8 cellular contexts compared by ENCODE assay signal in genomic region chr11:81658722-81659121, GRCh38.
A peak's percentile ranks its signal among the peaks of the same experiment; 100 is the strongest.
DNase-seq lines count a peak whose midpoint lies in the region; ATAC-seq and TF ChIP-seq lines count a peak whose summit lies in the region.
"Had no signal": no experiment of that assay in that cellular context is flagged by ENCODE, and none has a peak within 500 bp of the region (broad histone marks: within the 10 kb centered on the region; RNA-seq: fewer than 3 reads in every experiment).

No MANE protein-coding gene starts in this region.

- no peak overlapping the region for H3K27ac Mint-ChIP-seq in endothelial cell (ENCODE audit: unreplicated experiment)

- no peaks in the 10 kb centered on the region for H3K4me1 Mint-ChIP-seq in endothelial cell (ENCODE audit: unreplicated experiment)

- H2AFZ ChIP-seq in Karpas-422 (ENCODE audit: low read length) = no peak overlapping the region

- no peak for TF ChIP-seq POLR2A in suprapubic skin (IDR thresholded peaks at IDR 0.05)

- no peaks in the 10 kb centered on the region for H3K36me3 Mint-ChIP-seq in endothelial cell (ENCODE audit: low read depth, unreplicated experiment)

- TF ChIP-seq EP300 in suprapubic skin (IDR thresholded peaks at IDR 0.05) = no peak

- no peaks in the 10 kb centered on the region for H3K9me3 Mint-ChIP-seq in endothelial cell (ENCODE audit: unreplicated experiment)

- H3K79me2 ChIP-seq in Karpas-422 (ENCODE audit: low read length) = no peaks in the 10 kb centered on the region

- no peaks in the 10 kb centered on the region for H3K9me3 ChIP-seq in Karpas-422 (ENCODE audit: low read length)
- peaks cover 7% of the 10 kb centered on the region for H3K9me3 ChIP-seq in suprapubic skin
- H3K9me3 ChIP-seq: thoracic aorta had no signal

- DNase-seq in Karpas-422 (peak; percentile 81), endothelial cell (ENCODE audit: low spot score) (no peak), suprapubic skin (ENCODE audit: low spot score in 2 of 2) (no peak), T1000 (lab: John Stamatoyannopoulos, UW) (no peak)
- no peak for DNase-seq in stimulated activated CD4-positive, alpha-beta T cell treated with anti-CD3 and anti-CD28 coated beads, Interleukin-12 subunit alpha, Interleukin-12 subunit beta, amount 100 ng/mL, for 4 hours

- H3K9me2 ChIP-seq in Karpas-422 (replicated peaks; ENCODE audit: insufficient read depth, low read length) = no peaks in the 10 kb centered on the region

- H3K4me3 ChIP-seq in Karpas-422 (ENCODE audit: low read length) = no peak overlapping the region
- no peak overlapping the region for H3K4me3 ChIP-seq in suprapubic skin
- H3K4me3 ChIP-seq: thoracic aorta had no signal

- H4K20me1 ChIP-seq in Karpas-422 (ENCODE audit: insufficient read depth, low read depth, low read length) = no peaks in the 10 kb centered on the region

- H3K36me3 ChIP-seq in Karpas-422 (ENCODE audit: insufficient read depth, low read length) = no peaks in the 10 kb centered on the region
- H3K36me3 ChIP-seq in suprapubic skin = no peaks in the 10 kb centered on the region
- H3K36me3 ChIP-seq: thoracic aorta had no signal

- no peaks in the 10 kb centered on the region for H3K27me3 ChIP-seq in Karpas-422 (ENCODE audit: low read length)
- H3K27me3 ChIP-seq in suprapubic skin = no peaks in the 10 kb centered on the region

- H3K4me2 ChIP-seq in Karpas-422 (ENCODE audit: low read depth, low read length, poor library complexity, severe bottlenecking) = no peak overlapping the region

- H3K27ac ChIP-seq in Karpas-422 (ENCODE audit: low read length) (no peak overlapping the region), suprapubic skin (no peak overlapping the region)
- H3K27ac ChIP-seq: thoracic aorta had no signal

- H3K4me3 Mint-ChIP-seq in endothelial cell (ENCODE audit: unreplicated experiment) = no peak overlapping the region

- H3K9ac ChIP-seq in Karpas-422 (ENCODE audit: low read length) = no peak overlapping the region

- TF ChIP-seq CTCF in GM12873 (IDR thresholded peaks at IDR 0.05; ENCODE audit: insufficient read depth, low read depth, low read length, missing control alignments) (peak; percentile 72), endothelial cell (IDR thresholded peaks at IDR 0.05; ENCODE audit: unreplicated experiment) (peak; percentile 56), suprapubic skin (IDR thresholded peaks at IDR 0.05) (no peak)

- no peaks in the 10 kb centered on the region for H3K27me3 Mint-ChIP-seq in endothelial cell (ENCODE audit: unreplicated experiment)

- H3K4me1 ChIP-seq in Karpas-422 (ENCODE audit: low read length) (no peaks in the 10 kb centered on the region), suprapubic skin (no peaks in the 10 kb centered on the region)

- 52% methylated on average over 1 of the region's 1 CpG for WGBS in suprapubic skin

- ATAC-seq in GM21515 (IDR thresholded peaks at IDR 0.05; ENCODE audit: unreplicated experiment) = peak; percentile 88

Comparison
In these comparisons a context has a peak if more than half of its experiments do, and no peak if none do; other contexts are left out.
1. CTCF ChIP-seq: peak in GM12873 (single experiment) and endothelial cell (single experiment); none in suprapubic skin (0 of 2).